In the genomic region with DNA sequence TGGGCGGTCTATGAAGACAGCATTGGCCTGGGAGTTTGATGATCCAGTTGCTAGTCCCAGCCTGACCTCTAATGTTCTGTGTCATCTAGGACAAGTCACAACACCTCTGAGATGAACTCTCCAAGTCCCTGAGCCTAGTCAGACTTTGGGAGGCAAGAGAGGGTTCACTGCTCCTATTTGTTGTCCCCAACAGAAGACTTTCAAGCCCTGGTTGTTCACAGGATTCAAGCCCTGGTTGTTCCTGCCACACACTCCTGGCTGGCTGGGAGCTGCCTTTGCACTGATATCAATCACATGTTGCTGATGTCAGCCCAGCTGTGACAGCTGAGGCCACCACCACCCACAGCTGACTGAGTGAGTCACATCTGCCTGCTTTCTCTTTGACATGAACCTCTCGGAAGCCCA, we compare ENCODE assay signal across 8 cellular contexts.
DNase-seq lines count a peak whose midpoint lies in the region; ATAC-seq and TF ChIP-seq lines count a peak whose summit lies in the region.

No MANE protein-coding gene starts in this region.

- no peaks in the 10 kb centered on the region for H3K4me1 ChIP-seq in ascending aorta

- intact Hi-C loops in ascending aorta (cut with DNase I) = no loop called here

- no peaks in the 10 kb centered on the region for H3K36me3 ChIP-seq in ascending aorta

- ATAC-seq in HG03039 (IDR thresholded peaks at IDR 0.05; ENCODE audit: unreplicated experiment) = peak; percentile 99
- peak; percentile 94 for ATAC-seq in memory B cell (ENCODE audit: low read depth)

- peaks cover 4% of the 10 kb centered on the region for H3K4me1 Mint-ChIP-seq in T-helper 2 cell treated with Interferon-gamma antibody and Interleukin-4, amounts not matched to agents 5 μg/mL and 100 μg/mL, for 36 hours (ENCODE audit: low read depth)
- H3K4me1 Mint-ChIP-seq in memory B cell = peaks cover 6% of the 10 kb centered on the region
- no peaks in the 10 kb centered on the region for H3K4me1 Mint-ChIP-seq in HFFc6 (ENCODE audit: low read depth)

- H3K4me3 ChIP-seq in ascending aorta = no peak overlapping the region

- no peaks in the 10 kb centered on the region for H3K27me3 ChIP-seq in ascending aorta

- H3K4me3 Mint-ChIP-seq in T-helper 2 cell treated with Interferon-gamma antibody and Interleukin-4, amounts not matched to agents 5 μg/mL and 100 μg/mL, for 36 hours = no peak overlapping the region
- H3K4me3 Mint-ChIP-seq in memory B cell (no peak overlapping the region), HFFc6 (no peak overlapping the region)

- DNase-seq in GM19238 (ENCODE audit: insufficient read length, low spot score) = peak; percentile 17
- peak; percentile 74 for DNase-seq in T-helper 2 cell treated with Interferon-gamma antibody and Interleukin-4, amounts not matched to agents 5 μg/mL and 100 μg/mL, for 36 hours (ENCODE audit: low spot score)
- DNase-seq in ascending aorta (ENCODE audit: low spot score in 2 of 2) = peak; percentile 50 to 78
- peak in 1 of 2 donors; percentile 22 for DNase-seq in memory B cell (ENCODE audit: low spot score in 2 of 2)
- DNase-seq in stimulated activated CD8-positive, alpha-beta memory T cell treated with anti-CD3 and anti-CD28 coated beads, Interleukin-2, amount 100 ng/mL, for 1 hour (ENCODE audit: low read depth in 2 of 2) = peak; percentile 7 to 8
- no peak for DNase-seq in effector CD4-positive, alpha-beta T cell
- DNase-seq in HFFc6 = no peak

- H3K27me3 Mint-ChIP-seq in T-helper 2 cell treated with Interferon-gamma antibody and Interleukin-4, amounts not matched to agents 5 μg/mL and 100 μg/mL, for 36 hours (ENCODE audit: low read depth) = peaks cover 8% of the 10 kb centered on the region
- H3K27me3 Mint-ChIP-seq in memory B cell (no peaks in the 10 kb centered on the region), HFFc6 (ENCODE audit: insufficient read depth) (no peaks in the 10 kb centered on the region)

- no peak overlapping the region for H3K27ac Mint-ChIP-seq in T-helper 2 cell treated with Interferon-gamma antibody and Interleukin-4, amounts not matched to agents 5 μg/mL and 100 μg/mL, for 36 hours
- H3K27ac Mint-ChIP-seq in memory B cell = no peak overlapping the region
- no peak overlapping the region for H3K27ac Mint-ChIP-seq in HFFc6

- no peak for TF ChIP-seq CTCF in ascending aorta (IDR thresholded peaks at IDR 0.05)
- TF ChIP-seq CTCF in HFFc6 (IDR thresholded peaks at IDR 0.05) = no peak

- no peaks in the 10 kb centered on the region for H3K36me3 Mint-ChIP-seq in T-helper 2 cell treated with Interferon-gamma antibody and Interleukin-4, amounts not matched to agents 5 μg/mL and 100 μg/mL, for 36 hours (ENCODE audit: low read depth)
- no peaks in the 10 kb centered on the region for H3K36me3 Mint-ChIP-seq in memory B cell
- no peaks in the 10 kb centered on the region for H3K36me3 Mint-ChIP-seq in HFFc6 (ENCODE audit: low read depth)

- H3K27ac ChIP-seq in ascending aorta = no peak overlapping the region

- no peaks in the 10 kb centered on the region for H3K9me3 Mint-ChIP-seq in T-helper 2 cell treated with Interferon-gamma antibody and Interleukin-4, amounts not matched to agents 5 μg/mL and 100 μg/mL, for 36 hours
- H3K9me3 Mint-ChIP-seq in memory B cell (peaks cover 2% of the 10 kb centered on the region), HFFc6 (peaks cover 72% of the 10 kb centered on the region)

- H3K9me3 ChIP-seq in ascending aorta = no peaks in the 10 kb centered on the region

Comparison
In these comparisons a context has a peak if more than half of its experiments do, and no peak if none do; other contexts are left out.
1. DNase-seq: peak in GM19238 (single experiment), T-helper 2 cell treated with Interferon-gamma antibody and Interleukin-4, amounts not matched to agents 5 μg/mL and 100 μg/mL, for 36 hours (single experiment), ascending aorta (2 of 2) and stimulated activated CD8-positive, alpha-beta memory T cell treated with anti-CD3 and anti-CD28 coated beads, Interleukin-2, amount 100 ng/mL, for 1 hour (2 of 2); none in effector CD4-positive, alpha-beta T cell (single experiment) and HFFc6 (single experiment).